Comparison of ENCODE assay signal across 2 cellular contexts in genomic region chr6:130754786-130755367, GRCh38.
TF ChIP-seq lines count a peak whose summit lies in the region.

No MANE protein-coding gene starts in this region.

TF ChIP-seq in IMR-90, 13 proteins besides CTCF, POLR2A, EP300 and RAD21 (continued from another document):
- no peak for TF ChIP-seq ELK1 (IDR thresholded peaks at IDR 0.05; ENCODE audit: borderline replicate concordance, low read depth, low read length)
- TF ChIP-seq RFX5 (IDR thresholded peaks at IDR 0.05; ENCODE audit: low read depth, low read length) = no peak
- TF ChIP-seq BHLHE40 (IDR thresholded peaks at IDR 0.05; ENCODE audit: low read depth, low read length) = no peak
- no peak for TF ChIP-seq FOS (IDR thresholded peaks at IDR 0.05; ENCODE audit: low read depth, low read length)
- no peak for TF ChIP-seq MAFK (IDR thresholded peaks at IDR 0.05; ENCODE audit: low read depth, low read length)
- TF ChIP-seq MAZ (IDR thresholded peaks at IDR 0.05; ENCODE audit: borderline replicate concordance, low read depth, low read length) = no peak
- TF ChIP-seq RCOR1 (IDR thresholded peaks at IDR 0.05; ENCODE audit: insufficient replicate concordance, low read length) = no peak
- TF ChIP-seq CEBPB (IDR thresholded peaks at IDR 0.05; ENCODE audit: low read depth, low read length) = no peak
- TF ChIP-seq NFE2L2 (IDR thresholded peaks at IDR 0.05; ENCODE audit: low read depth, low read length) = no peak
- TF ChIP-seq USF2 (IDR thresholded peaks at IDR 0.05; ENCODE audit: low read depth, low read length) = no peak
- TF ChIP-seq CHD1 (IDR thresholded peaks at IDR 0.05; ENCODE audit: low read depth, low read length) = no peak
- no peak for TF ChIP-seq MXI1 (IDR thresholded peaks at IDR 0.05; ENCODE audit: borderline replicate concordance, low read depth, low read length)
TF ChIP-seq in IMR-90: peak in this region for 0.

TF ChIP-seq in WTC11, 78 proteins besides CTCF, POLR2A, EP300 and RAD21:
- TF ChIP-seq PRDM15 (CRISPR knock-in tag; IDR thresholded peaks at IDR 0.05) = no peak
- TF ChIP-seq AR (CRISPR knock-in tag; IDR thresholded peaks at IDR 0.05) = no peak
- no peak for TF ChIP-seq ATF1 (CRISPR knock-in tag; IDR thresholded peaks at IDR 0.05)
- TF ChIP-seq ATF2 (CRISPR knock-in tag; IDR thresholded peaks at IDR 0.05; ENCODE audit: borderline replicate concordance, low read depth) = no peak
- no peak for TF ChIP-seq IRF1 (CRISPR knock-in tag; IDR thresholded peaks at IDR 0.05)
- TF ChIP-seq ZNF138 (CRISPR knock-in tag; conservative IDR thresholded peaks at IDR 0.05) = no peak
- no peak for TF ChIP-seq OVOL2 (CRISPR knock-in tag; IDR thresholded peaks at IDR 0.05; ENCODE audit: borderline replicate concordance)
- TF ChIP-seq NR3C1 (CRISPR knock-in tag; conservative IDR thresholded peaks at IDR 0.05; ENCODE audit: low read depth) = no peak
- no peak for TF ChIP-seq CREM (CRISPR knock-in tag; IDR thresholded peaks at IDR 0.05)
- TF ChIP-seq JAZF1 (CRISPR knock-in tag; IDR thresholded peaks at IDR 0.05) = no peak
- no peak for TF ChIP-seq ZNF423 (CRISPR knock-in tag; IDR thresholded peaks at IDR 0.05)
- no peak for TF ChIP-seq TCF7 (CRISPR knock-in tag; IDR thresholded peaks at IDR 0.05; ENCODE audit: low read depth)
- no peak for TF ChIP-seq NFYB (CRISPR knock-in tag; conservative IDR thresholded peaks at IDR 0.05; ENCODE audit: low read depth)
- TF ChIP-seq PREB (CRISPR knock-in tag; IDR thresholded peaks at IDR 0.05; ENCODE audit: borderline replicate concordance) = no peak
- TF ChIP-seq FOXP4 (CRISPR knock-in tag; IDR thresholded peaks at IDR 0.05) = no peak
- TF ChIP-seq STAT6 (CRISPR knock-in tag; conservative IDR thresholded peaks at IDR 0.05; ENCODE audit: low read depth) = no peak
- TF ChIP-seq GRHL2 (CRISPR knock-in tag; IDR thresholded peaks at IDR 0.05; ENCODE audit: insufficient replicate concordance, severe bottlenecking) = no peak
- no peak for TF ChIP-seq ZNF671 (CRISPR knock-in tag; IDR thresholded peaks at IDR 0.05)
- no peak for TF ChIP-seq ATF3 (CRISPR knock-in tag; conservative IDR thresholded peaks at IDR 0.05)
